9 cellular contexts compared by ENCODE assay signal in genomic region chr21:17784604-17785402, GRCh38. TPM values are rescaled to one million over a fixed set of nuclear protein-coding genes. Genes with fewer than 3 reads are reported as not detected.
A peak's percentile ranks its signal among the peaks of the same experiment; 100 is the strongest.
DNase-seq lines count a peak whose midpoint lies in the region; ATAC-seq lines count a peak whose summit lies in the region.
"Had no signal": no experiment of that assay in that cellular context is flagged by ENCODE, and none has a peak within 500 bp of the region (broad histone marks: within the 10 kb centered on the region; RNA-seq: fewer than 3 reads in every experiment).

No MANE protein-coding gene starts in this region.

- H2BK5ac ChIP-seq in mesendoderm (ENCODE audit: low read length) = no peak overlapping the region

- H3K27me3 Mint-ChIP-seq in activated T-cell treated with anti-CD3 and anti-CD28 coated beads, Interleukin-2, amount 50 U/mL, for 24 hours = no peaks in the 10 kb centered on the region
- H3K27me3 Mint-ChIP-seq in T-helper 2 cell treated with Interferon-gamma antibody and Interleukin-4, amounts not matched to agents 5 μg/mL and 100 μg/mL, for 36 hours (ENCODE audit: low read depth) = no peaks in the 10 kb centered on the region
- H3K27me3 Mint-ChIP-seq in stimulated activated memory B cell treated with anti-CD40 and anti-IgM and Interleukin-4, amounts not matched to agents 10 μg/mL and 1 μg/mL and 100 μg/mL, for 72 hours = no peaks in the 10 kb centered on the region

- H3K56ac ChIP-seq in mesendoderm (ENCODE audit: low read length) = no peak overlapping the region

- no CpG with 5 or more reads among the region's 6 CpGs for WGBS in mesendoderm (ENCODE audit: extremely low coverage, insufficient coverage, low lambda C conversion rate)

- no peak overlapping the region for H3K4ac ChIP-seq in mesendoderm (ENCODE audit: low read depth, low read length)

- no peak overlapping the region for H3K18ac ChIP-seq in mesendoderm (ENCODE audit: low read length)

- H3K4me2 ChIP-seq in mesendoderm (ENCODE audit: low read length) = no peak overlapping the region

- H2BK15ac ChIP-seq in mesendoderm (replicated peaks; ENCODE audit: low read depth) = no peak overlapping the region

- H2AK5ac ChIP-seq in mesendoderm (ENCODE audit: low read length) = no peak overlapping the region

- no peak overlapping the region for H4K5ac ChIP-seq in mesendoderm (ENCODE audit: low read length)

- no peaks in the 10 kb centered on the region for H3K79me2 ChIP-seq in mesendoderm (ENCODE audit: control insufficient read depth, insufficient read depth, low read length)

- ATAC-seq in HG03066 (IDR thresholded peaks at IDR 0.05; ENCODE audit: low read depth, unreplicated experiment) = peak; percentile 47
- ATAC-seq in stimulated activated memory B cell treated with anti-CD40 and anti-IgM and Interleukin-4, amounts not matched to agents 10 μg/mL and 1 μg/mL and 100 μg/mL, for 72 hours = peak; percentile 68

- H3K9ac ChIP-seq in mesendoderm (ENCODE audit: low read length) = no peak overlapping the region

- no peak overlapping the region for H2BK120ac ChIP-seq in mesendoderm (ENCODE audit: low read depth, low read length)

- no peak for DNase-seq in activated T-cell treated with anti-CD3 and anti-CD28 coated beads, Interleukin-2, amount 50 U/mL, for 24 hours
- DNase-seq in activated T-cell treated with anti-CD3 and anti-CD28 coated beads for 4 hours (no peak), GM19238 (ENCODE audit: insufficient read length, low spot score) (no peak), mesendoderm (no peak), GM19240 (ENCODE audit: insufficient read length, low spot score) (no peak)
- peak; percentile 72 for DNase-seq in T-helper 2 cell treated with Interferon-gamma antibody and Interleukin-4, amounts not matched to agents 5 μg/mL and 100 μg/mL, for 36 hours (ENCODE audit: low spot score)

- H3K36me3 ChIP-seq in mesendoderm (ENCODE audit: control insufficient read depth, insufficient read depth, low read length) = peaks cover 4% of the 10 kb centered on the region

- H4K8ac ChIP-seq in mesendoderm (ENCODE audit: low read depth, low read length) = no peak overlapping the region

- H3K4me1 ChIP-seq in mesendoderm (ENCODE audit: control insufficient read depth, low read depth, low read length) = no peaks in the 10 kb centered on the region

- H3K79me1 ChIP-seq in mesendoderm (ENCODE audit: low read length) = no peaks in the 10 kb centered on the region

- H3K27me3 ChIP-seq in mesendoderm (ENCODE audit: insufficient read depth, low read length, poor library complexity) = no peaks in the 10 kb centered on the region

- peaks cover 53% of the 10 kb centered on the region for H3K36me3 Mint-ChIP-seq in activated T-cell treated with anti-CD3 and anti-CD28 coated beads, Interleukin-2, amount 50 U/mL, for 24 hours (ENCODE audit: low read depth)
- peaks cover 66% of the 10 kb centered on the region for H3K36me3 Mint-ChIP-seq in T-helper 2 cell treated with Interferon-gamma antibody and Interleukin-4, amounts not matched to agents 5 μg/mL and 100 μg/mL, for 36 hours (ENCODE audit: low read depth)
- peaks cover 36% of the 10 kb centered on the region for H3K36me3 Mint-ChIP-seq in stimulated activated memory B cell treated with anti-CD40 and anti-IgM and Interleukin-4, amounts not matched to agents 10 μg/mL and 1 μg/mL and 100 μg/mL, for 72 hours

- H3K27ac ChIP-seq in mesendoderm (ENCODE audit: low read depth, low read length) = no peak overlapping the region
- H3K27ac ChIP-seq: VCaP had no signal

- peaks cover 3% of the 10 kb centered on the region for H3K9me3 Mint-ChIP-seq in activated T-cell treated with anti-CD3 and anti-CD28 coated beads, Interleukin-2, amount 50 U/mL, for 24 hours
- H3K9me3 Mint-ChIP-seq in T-helper 2 cell treated with Interferon-gamma antibody and Interleukin-4, amounts not matched to agents 5 μg/mL and 100 μg/mL, for 36 hours = peaks cover 11% of the 10 kb centered on the region
- H3K9me3 Mint-ChIP-seq in stimulated activated memory B cell treated with anti-CD40 and anti-IgM and Interleukin-4, amounts not matched to agents 10 μg/mL and 1 μg/mL and 100 μg/mL, for 72 hours = peaks cover under 1% of the 10 kb centered on the region

- no peak overlapping the region for H3K4me3 ChIP-seq in mesendoderm (ENCODE audit: low read length)

- no peak overlapping the region for H3K23ac ChIP-seq in mesendoderm (ENCODE audit: low read length)

- H3K27ac Mint-ChIP-seq in activated T-cell treated with anti-CD3 and anti-CD28 coated beads, Interleukin-2, amount 50 U/mL, for 24 hours = peak overlapping the region; percentile 95
- H3K27ac Mint-ChIP-seq in T-helper 2 cell treated with Interferon-gamma antibody and Interleukin-4, amounts not matched to agents 5 μg/mL and 100 μg/mL, for 36 hours = peak overlapping the region; percentile 95
- peak overlapping the region; percentile 82 for H3K27ac Mint-ChIP-seq in stimulated activated memory B cell treated with anti-CD40 and anti-IgM and Interleukin-4, amounts not matched to agents 10 μg/mL and 1 μg/mL and 100 μg/mL, for 72 hours

- H3K4me1 Mint-ChIP-seq in activated T-cell treated with anti-CD3 and anti-CD28 coated beads, Interleukin-2, amount 50 U/mL, for 24 hours (ENCODE audit: low read depth) = peaks cover 98% of the 10 kb centered on the region
- peaks cover 94% of the 10 kb centered on the region for H3K4me1 Mint-ChIP-seq in T-helper 2 cell treated with Interferon-gamma antibody and Interleukin-4, amounts not matched to agents 5 μg/mL and 100 μg/mL, for 36 hours (ENCODE audit: low read depth)
- H3K4me1 Mint-ChIP-seq in stimulated activated memory B cell treated with anti-CD40 and anti-IgM and Interleukin-4, amounts not matched to agents 10 μg/mL and 1 μg/mL and 100 μg/mL, for 72 hours = peaks cover 69% of the 10 kb centered on the region

- peak overlapping the region; percentile 71 for H3K4me3 Mint-ChIP-seq in activated T-cell treated with anti-CD3 and anti-CD28 coated beads, Interleukin-2, amount 50 U/mL, for 24 hours
- H3K4me3 Mint-ChIP-seq in T-helper 2 cell treated with Interferon-gamma antibody and Interleukin-4, amounts not matched to agents 5 μg/mL and 100 μg/mL, for 36 hours = peak overlapping the region; percentile 71
- peak overlapping the region; percentile 71 for H3K4me3 Mint-ChIP-seq in stimulated activated memory B cell treated with anti-CD40 and anti-IgM and Interleukin-4, amounts not matched to agents 10 μg/mL and 1 μg/mL and 100 μg/mL, for 72 hours

RNA-seq across cellular contexts. Expression of gene C21orf91, which starts 34.4 kb away (rescaled TPM):
- polyA plus RNA-seq in mesendoderm (2013, experiment 1 of 2) = 23.7 TPM
- polyA plus RNA-seq in mesendoderm (2013, experiment 2 of 2) = 25.8 TPM
